Comparison of ENCODE assay signal across 37 cellular contexts in genomic region chr15:71104636-71105035, GRCh38. TPM values are rescaled to one million over a fixed set of nuclear protein-coding genes. Genes with fewer than 3 reads are reported as not detected.
"Had no signal": no experiment of that assay in that cellular context is flagged by ENCODE, and none has a peak within 500 bp of the region (broad histone marks: within the 10 kb centered on the region; RNA-seq: fewer than 3 reads in every experiment).

No MANE protein-coding gene starts in this region.

- H3K4me3 Mint-ChIP-seq: activated CD4-positive, alpha-beta memory T cell treated with anti-CD3 and anti-CD28 coated beads, Interleukin-2, amount 10 ng/mL, durations not matched to agents 7 days and 5 days; activated CD4-positive, alpha-beta T cell treated with anti-CD3 and anti-CD28 coated beads for 36 hours; activated CD4-positive, alpha-beta T cell treated with anti-CD3 and anti-CD28 coated beads, Interleukin-2, amount 10 ng/mL, durations not matched to agents 7 days and 5 days; activated CD8-positive, alpha-beta memory T cell treated with anti-CD3 and anti-CD28 coated beads, Interleukin-2, amount 10 ng/mL, durations not matched to agents 7 days and 5 days; activated CD8-positive, alpha-beta T cell treated with anti-CD3 and anti-CD28 coated beads, Interleukin-2, amount 10 ng/mL, durations not matched to agents 7 days and 5 days; activated naive CD4-positive, alpha-beta T cell treated with anti-CD3 and anti-CD28 coated beads, Interleukin-2, amount 10 ng/mL, durations not matched to agents 7 days and 5 days; activated naive CD4-positive, alpha-beta T cell treated with anti-CD3 and anti-CD28 coated beads, Interleukin-2, amount 50 U/mL, for 24 hours; activated naive CD8-positive, alpha-beta T cell; activated naive CD8-positive, alpha-beta T cell treated with anti-CD3 and anti-CD28 coated beads, Interleukin-2, amount 10 ng/mL, durations not matched to agents 7 days and 5 days; activated naive CD8-positive, alpha-beta T cell treated with anti-CD3 and anti-CD28 coated beads, Interleukin-2, amount 50 U/mL, for 24 hours; activated T-cell treated with anti-CD3 and anti-CD28 coated beads, Interleukin-2, amount 50 U/mL, for 24 hours; brain; central memory CD8-positive, alpha-beta T cell; T-helper 1 cell treated with Interleukin-12 subunit alpha and Interleukin-12 subunit beta and Interleukin-4 antibody, amounts not matched to agents 30 μg/mL and 1 μg/mL, for 36 hours; T-helper 2 cell treated with Interferon-gamma antibody and Interleukin-4, amounts not matched to agents 5 μg/mL and 100 μg/mL, for 36 hours; WTC11 had no signal

- H3K27ac ChIP-seq: ascending aorta, cardiac muscle cell, WERI-Rb-1 had no signal

- H3K4me3 ChIP-seq: ascending aorta, cardiac muscle cell had no signal

- DNase-seq: activated CD4-positive, alpha-beta memory T cell treated with anti-CD3 and anti-CD28 coated beads, Interleukin-2, amount 10 ng/mL, durations not matched to agents 7 days and 5 days; activated CD4-positive, alpha-beta T cell treated with anti-CD3 and anti-CD28 coated beads for 1 hour; activated CD4-positive, alpha-beta T cell treated with anti-CD3 and anti-CD28 coated beads for 36 hours; activated CD4-positive, alpha-beta T cell treated with anti-CD3 and anti-CD28 coated beads for 48 hours; activated CD4-positive, alpha-beta T cell treated with anti-CD3 and anti-CD28 coated beads, Interleukin-2, amount 10 ng/mL, durations not matched to agents 7 days and 5 days; activated CD4-positive, alpha-beta T cell treated with anti-CD3 and anti-CD28 coated beads, Interleukin-2, amount 50 U/mL, for 48 hours; activated CD4-positive, CD25-positive, alpha-beta regulatory T cell; activated CD8-positive, alpha-beta memory T cell treated with anti-CD3 and anti-CD28 coated beads for 24 hours; activated CD8-positive, alpha-beta memory T cell treated with anti-CD3 and anti-CD28 coated beads, Interleukin-2, amount 10 ng/mL, durations not matched to agents 7 days and 5 days; activated CD8-positive, alpha-beta memory T cell treated with anti-CD3 and anti-CD28 coated beads, Interleukin-2, amount 50 U/mL, for 48 hours; activated CD8-positive, alpha-beta T cell treated with anti-CD3 and anti-CD28 coated beads, Interleukin-2, amount 10 ng/mL, durations not matched to agents 7 days and 5 days; activated effector memory CD4-positive, alpha-beta T cell treated with Interleukin-2 at 50 U/mL for 16 hours; activated gamma-delta T cell; activated naive CD4-positive, alpha-beta T cell treated with anti-CD3 and anti-CD28 coated beads, Interleukin-2, amount 10 ng/mL, durations not matched to agents 7 days and 5 days; activated naive CD4-positive, alpha-beta T cell treated with Interleukin-2 at 50 U/mL for 16 hours; activated naive CD8-positive, alpha-beta T cell treated with anti-CD3 and anti-CD28 coated beads, Interleukin-2, amount 10 ng/mL, durations not matched to agents 7 days and 5 days; activated naive CD8-positive, alpha-beta T cell treated with anti-CD3 and anti-CD28 coated beads, Interleukin-2, amount 50 U/mL, for 24 hours; activated T-cell treated with anti-CD3 and anti-CD28 coated beads, Interleukin-2, amount 50 U/mL, for 24 hours; activated T-cell treated with anti-CD3 and anti-CD28 coated beads, Interleukin-2, amount 50 U/mL, for 48 hours; amygdala; anterior cingulate cortex; caudate nucleus; T-helper 1 cell; T-helper 2 cell; T-helper 9 cell; WERI-Rb-1 had no signal

- H3K9me3 ChIP-seq: ascending aorta had no signal

- H3K27me3 ChIP-seq: ascending aorta, cardiac muscle cell had no signal

- ATAC-seq: activated CD4-positive, alpha-beta T cell treated with anti-CD3 and anti-CD28 coated beads for 36 hours; activated CD4-positive, CD25-positive, alpha-beta regulatory T cell treated with anti-CD3 and anti-CD28 coated beads, Interleukin-2, amount 50 U/mL, for 24 hours; activated CD8-positive, alpha-beta memory T cell treated with anti-CD3 and anti-CD28 coated beads, Interleukin-2, amount 10 ng/mL, durations not matched to agents 7 days and 5 days; activated CD8-positive, alpha-beta T cell treated with anti-CD3 and anti-CD28 coated beads, Interleukin-2, amount 10 ng/mL, durations not matched to agents 7 days and 5 days; activated naive CD8-positive, alpha-beta T cell treated with anti-CD3 and anti-CD28 coated beads, Interleukin-2, amount 50 U/mL, for 24 hours had no signal

- H3K27ac Mint-ChIP-seq: activated CD4-positive, alpha-beta memory T cell treated with anti-CD3 and anti-CD28 coated beads, Interleukin-2, amount 10 ng/mL, durations not matched to agents 7 days and 5 days; activated CD4-positive, alpha-beta T cell treated with anti-CD3 and anti-CD28 coated beads for 36 hours; activated CD4-positive, alpha-beta T cell treated with anti-CD3 and anti-CD28 coated beads, Interleukin-2, amount 10 ng/mL, durations not matched to agents 7 days and 5 days; activated CD8-positive, alpha-beta memory T cell treated with anti-CD3 and anti-CD28 coated beads, Interleukin-2, amount 10 ng/mL, durations not matched to agents 7 days and 5 days; activated CD8-positive, alpha-beta T cell treated with anti-CD3 and anti-CD28 coated beads, Interleukin-2, amount 10 ng/mL, durations not matched to agents 7 days and 5 days; activated naive CD4-positive, alpha-beta T cell treated with anti-CD3 and anti-CD28 coated beads, Interleukin-2, amount 10 ng/mL, durations not matched to agents 7 days and 5 days; activated naive CD4-positive, alpha-beta T cell treated with anti-CD3 and anti-CD28 coated beads, Interleukin-2, amount 50 U/mL, for 24 hours; activated naive CD8-positive, alpha-beta T cell; activated naive CD8-positive, alpha-beta T cell treated with anti-CD3 and anti-CD28 coated beads, Interleukin-2, amount 10 ng/mL, durations not matched to agents 7 days and 5 days; activated naive CD8-positive, alpha-beta T cell treated with anti-CD3 and anti-CD28 coated beads, Interleukin-2, amount 50 U/mL, for 24 hours; activated T-cell treated with anti-CD3 and anti-CD28 coated beads, Interleukin-2, amount 50 U/mL, for 24 hours; activated T-helper 2 cell treated with anti-CD3 and anti-CD28 coated beads, Interferon-gamma antibody, Interleukin-2, Interleukin-4, amounts not matched to agents 10 μg/mL and 5 μg/mL and 100 μg/mL, durations not matched to agents 14 hours and 24 hours and 36 hours; brain; T-helper 1 cell treated with Interleukin-12 subunit alpha and Interleukin-12 subunit beta and Interleukin-4 antibody, amounts not matched to agents 30 μg/mL and 1 μg/mL, for 36 hours; T-helper 2 cell treated with Interferon-gamma antibody and Interleukin-4, amounts not matched to agents 5 μg/mL and 100 μg/mL, for 36 hours; WTC11 had no signal

- H3K4me1 Mint-ChIP-seq: activated CD4-positive, alpha-beta memory T cell treated with anti-CD3 and anti-CD28 coated beads, Interleukin-2, amount 10 ng/mL, durations not matched to agents 7 days and 5 days; activated CD8-positive, alpha-beta memory T cell treated with anti-CD3 and anti-CD28 coated beads, Interleukin-2, amount 10 ng/mL, durations not matched to agents 7 days and 5 days; activated naive CD4-positive, alpha-beta T cell treated with anti-CD3 and anti-CD28 coated beads, Interleukin-2, amount 10 ng/mL, durations not matched to agents 7 days and 5 days; activated naive CD4-positive, alpha-beta T cell treated with anti-CD3 and anti-CD28 coated beads, Interleukin-2, amount 50 U/mL, for 24 hours; activated naive CD8-positive, alpha-beta T cell treated with anti-CD3 and anti-CD28 coated beads, Interleukin-2, amount 10 ng/mL, durations not matched to agents 7 days and 5 days; activated naive CD8-positive, alpha-beta T cell treated with anti-CD3 and anti-CD28 coated beads, Interleukin-2, amount 50 U/mL, for 24 hours; central memory CD8-positive, alpha-beta T cell had no signal

- H3K36me3 Mint-ChIP-seq: activated CD8-positive, alpha-beta memory T cell treated with anti-CD3 and anti-CD28 coated beads, Interleukin-2, amount 10 ng/mL, durations not matched to agents 7 days and 5 days; activated naive CD4-positive, alpha-beta T cell treated with anti-CD3 and anti-CD28 coated beads, Interleukin-2, amount 10 ng/mL, durations not matched to agents 7 days and 5 days; activated naive CD4-positive, alpha-beta T cell treated with anti-CD3 and anti-CD28 coated beads, Interleukin-2, amount 50 U/mL, for 24 hours; activated naive CD8-positive, alpha-beta T cell; activated naive CD8-positive, alpha-beta T cell treated with anti-CD3 and anti-CD28 coated beads, Interleukin-2, amount 10 ng/mL, durations not matched to agents 7 days and 5 days; brain; WTC11 had no signal

- H3K36me3 ChIP-seq: ascending aorta, cardiac muscle cell, WERI-Rb-1 had no signal

- H3K27me3 Mint-ChIP-seq: activated CD4-positive, alpha-beta memory T cell treated with anti-CD3 and anti-CD28 coated beads, Interleukin-2, amount 10 ng/mL, durations not matched to agents 7 days and 5 days; activated naive CD4-positive, alpha-beta T cell treated with anti-CD3 and anti-CD28 coated beads, Interleukin-2, amount 50 U/mL, for 24 hours; brain had no signal

- H3K9me3 Mint-ChIP-seq: activated CD4-positive, alpha-beta memory T cell treated with anti-CD3 and anti-CD28 coated beads, Interleukin-2, amount 10 ng/mL, durations not matched to agents 7 days and 5 days; activated CD4-positive, alpha-beta T cell treated with anti-CD3 and anti-CD28 coated beads, Interleukin-2, amount 10 ng/mL, durations not matched to agents 7 days and 5 days; activated naive CD4-positive, alpha-beta T cell treated with anti-CD3 and anti-CD28 coated beads, Interleukin-2, amount 10 ng/mL, durations not matched to agents 7 days and 5 days; activated naive CD4-positive, alpha-beta T cell treated with anti-CD3 and anti-CD28 coated beads, Interleukin-2, amount 50 U/mL, for 24 hours; activated naive CD8-positive, alpha-beta T cell treated with anti-CD3 and anti-CD28 coated beads, Interleukin-2, amount 10 ng/mL, durations not matched to agents 7 days and 5 days; activated naive CD8-positive, alpha-beta T cell treated with anti-CD3 and anti-CD28 coated beads, Interleukin-2, amount 50 U/mL, for 24 hours; activated T-cell treated with anti-CD3 and anti-CD28 coated beads, Interleukin-2, amount 50 U/mL, for 24 hours; activated T-helper 2 cell treated with anti-CD3 and anti-CD28 coated beads, Interferon-gamma antibody, Interleukin-2, Interleukin-4, amounts not matched to agents 10 μg/mL and 5 μg/mL and 100 μg/mL, durations not matched to agents 14 hours and 24 hours and 36 hours; central memory CD8-positive, alpha-beta T cell; T-helper 1 cell treated with Interleukin-12 subunit alpha and Interleukin-12 subunit beta and Interleukin-4 antibody, amounts not matched to agents 30 μg/mL and 1 μg/mL, for 36 hours; T-helper 2 cell treated with Interferon-gamma antibody and Interleukin-4, amounts not matched to agents 5 μg/mL and 100 μg/mL, for 36 hours; WTC11 had no signal

RNA-seq across cellular contexts. Expression of gene THSD4, which starts 10.6 kb away (rescaled TPM):
- total RNA-seq: activated CD4-positive, alpha-beta T cell treated with anti-CD3 and anti-CD28 coated beads for 36 hours; activated CD4-positive, alpha-beta T cell treated with anti-CD3 and anti-CD28 coated beads, Interleukin-2, amount 10 ng/mL, durations not matched to agents 7 days and 5 days; activated CD8-positive, alpha-beta memory T cell treated with anti-CD3 and anti-CD28 coated beads, Interleukin-2, amount 10 ng/mL, durations not matched to agents 7 days and 5 days; activated CD8-positive, alpha-beta T cell treated with anti-CD3 and anti-CD28 coated beads, Interleukin-2, amount 10 ng/mL, durations not matched to agents 7 days and 5 days; activated naive CD8-positive, alpha-beta T cell treated with anti-CD3 and anti-CD28 coated beads, Interleukin-2, amount 10 ng/mL, durations not matched to agents 7 days and 5 days; activated T-helper 2 cell treated with anti-CD3 and anti-CD28 coated beads, Interferon-gamma antibody, Interleukin-2, Interleukin-4, amounts not matched to agents 10 μg/mL and 5 μg/mL and 100 μg/mL, durations not matched to agents 14 hours and 24 hours and 36 hours had no signal
